Comparison of ENCODE assay signal across 1 cellular context in genomic region chr5:82984786-82985762, GRCh38.
TF ChIP-seq lines count a peak whose summit lies in the region.

No MANE protein-coding gene starts in this region.

TF ChIP-seq in HepG2, 621 proteins besides CTCF, POLR2A, EP300 and RAD21:
- no peak for TF ChIP-seq ZFY (CRISPR knock-in tag; IDR thresholded peaks at IDR 0.05)
- TF ChIP-seq CCAR2 (optimal IDR thresholded peaks at IDR 0.05; ENCODE audit: low read depth, low read length) = no peak
- TF ChIP-seq ZNF281 (CRISPR knock-in tag; IDR thresholded peaks at IDR 0.05; ENCODE audit: borderline replicate concordance) = no peak
- no peak for TF ChIP-seq HIC2 (CRISPR knock-in tag; IDR thresholded peaks at IDR 0.05; ENCODE audit: low read depth)
- TF ChIP-seq ARID5B (CRISPR knock-in tag; IDR thresholded peaks at IDR 0.05) = peak; percentile 47; the same call in 1 of the 2 replicates
- no peak for TF ChIP-seq DMTF1 (CRISPR knock-in tag; IDR thresholded peaks at IDR 0.05)
- no peak for TF ChIP-seq SIX1 (CRISPR knock-in tag; IDR thresholded peaks at IDR 0.05; ENCODE audit: borderline replicate concordance)
- no peak for TF ChIP-seq MYC (CRISPR knock-in tag; IDR thresholded peaks at IDR 0.05; ENCODE audit: borderline replicate concordance)
- TF ChIP-seq IRF2 (CRISPR knock-in tag; IDR thresholded peaks at IDR 0.05) = no peak
- no peak for TF ChIP-seq ZNF83 (CRISPR knock-in tag; IDR thresholded peaks at IDR 0.05; ENCODE audit: borderline replicate concordance)
- TF ChIP-seq FIP1L1 (IDR thresholded peaks at IDR 0.05; ENCODE audit: borderline replicate concordance, insufficient read depth, low read depth, low read length) = no peak
- no peak for TF ChIP-seq EED (CRISPR knock-in tag; IDR thresholded peaks at IDR 0.05)
- no peak for TF ChIP-seq NR2F2 (IDR thresholded peaks at IDR 0.05; ENCODE audit: borderline replicate concordance, low read depth)
- no peak for TF ChIP-seq ZBTB46 (CRISPR knock-in tag; IDR thresholded peaks at IDR 0.05; ENCODE audit: borderline replicate concordance)
- no peak for TF ChIP-seq KMT2B (CRISPR knock-in tag; IDR thresholded peaks at IDR 0.05)
- TF ChIP-seq SOX13 (IDR thresholded peaks at IDR 0.05) = no peak
- peak in 1 of 2 experiments; percentile 43; a peak in 2 of 4 replicates for TF ChIP-seq SOX13 (CRISPR knock-in tag; conservative IDR thresholded peaks at IDR 0.05 in 1 of 2, IDR thresholded peaks at IDR 0.05 in 1 of 2)
- no peak for TF ChIP-seq PAXIP1 (CRISPR knock-in tag; conservative IDR thresholded peaks at IDR 0.05)
- TF ChIP-seq MTF1 (CRISPR knock-in tag; IDR thresholded peaks at IDR 0.05) = no peak
- TF ChIP-seq ZNF362 (CRISPR knock-in tag; IDR thresholded peaks at IDR 0.05; ENCODE audit: borderline replicate concordance) = peak; percentile 39; the same call in 1 of the 2 replicates
- no peak for TF ChIP-seq SRSF4 (IDR thresholded peaks at IDR 0.05; ENCODE audit: low read depth, low read length, poor library complexity, severe bottlenecking)
- TF ChIP-seq POLR2AphosphoS2 (IDR thresholded peaks at IDR 0.05; ENCODE audit: low read depth, low read length) = no peak
- TF ChIP-seq ZNF747 (CRISPR knock-in tag; IDR thresholded peaks at IDR 0.05; ENCODE audit: borderline replicate concordance) = no peak
- no peak for TF ChIP-seq ZMAT5 (CRISPR knock-in tag; IDR thresholded peaks at IDR 0.05; ENCODE audit: borderline replicate concordance, low read depth)
- TF ChIP-seq GMEB2 (CRISPR knock-in tag; IDR thresholded peaks at IDR 0.05; ENCODE audit: low read depth) = no peak
- TF ChIP-seq GFI1 (CRISPR knock-in tag; IDR thresholded peaks at IDR 0.05; ENCODE audit: borderline replicate concordance) = peak; percentile 28; the same call in 1 of the 2 replicates
- TF ChIP-seq EZH2 (conservative IDR thresholded peaks at IDR 0.05; ENCODE audit: low read depth, low read length) = no peak
- no peak for TF ChIP-seq HMG20B (CRISPR knock-in tag; conservative IDR thresholded peaks at IDR 0.05)
